23 cellular contexts compared by ENCODE assay signal in the genomic region with DNA sequence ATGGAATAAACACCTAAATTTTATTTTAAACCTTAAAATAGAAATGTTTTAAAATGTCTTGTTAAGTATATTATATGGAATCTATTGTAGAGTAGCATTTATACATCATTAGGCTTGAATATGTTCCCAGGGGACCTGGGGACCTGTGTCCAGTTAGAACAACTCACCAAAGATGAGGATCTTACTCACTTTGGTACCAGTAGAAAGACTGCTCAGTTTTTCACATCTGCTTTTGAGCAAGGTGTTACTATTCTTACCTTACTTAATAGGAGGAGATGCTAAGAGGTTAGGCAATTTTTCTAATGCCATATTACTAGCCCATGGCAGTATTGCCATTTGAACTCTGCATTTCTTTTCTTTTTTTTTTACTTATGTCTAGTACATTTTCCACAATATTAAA. TPM values are rescaled to one million over a fixed set of nuclear protein-coding genes. Genes with fewer than 3 reads are reported as not detected.
DNase-seq lines count a peak whose midpoint lies in the region; ATAC-seq and TF ChIP-seq lines count a peak whose summit lies in the region.
"Had no signal": no experiment of that assay in that cellular context is flagged by ENCODE, and none has a peak within 500 bp of the region (broad histone marks: within the 10 kb centered on the region; RNA-seq: fewer than 3 reads in every experiment).

No MANE protein-coding gene starts in this region.

- no peak overlapping the region for H3K4me3 ChIP-seq in testis
- H3K4me3 ChIP-seq: BLaER1 treated with 17β-estradiol and CSF1 and Interleukin-3, amounts not matched to agents 10 nM and 100 nM; HAP-1; psoas muscle; sigmoid colon; SK-N-MC; thyroid gland had no signal

- H3K4me1 ChIP-seq in testis, result peaks cover 7% of the 10 kb centered on the region
- H3K4me1 ChIP-seq: BLaER1 treated with 17β-estradiol and CSF1 and Interleukin-3, amounts not matched to agents 10 nM and 100 nM; psoas muscle; thyroid gland had no signal

- intact Hi-C loops in testis (cut with DNase I; ENCODE audit: low total_unique reads), result no loop called here

- H3K9me3 ChIP-seq in testis, result no peaks in the 10 kb centered on the region
- H3K9me3 ChIP-seq: psoas muscle, thyroid gland had no signal

- DNase-seq in testis, result no peak
- DNase-seq in DMS79 treated with DMSO at 0.1 percent for 48 hours (lab: John Stamatoyannopoulos, UW), result no peak
- no peak for DNase-seq in superior temporal gyrus (ENCODE audit: extremely low spot score)
- no peak for DNase-seq in pons (ENCODE audit: low spot score)
- DNase-seq: activated CD4-positive, alpha-beta T cell treated with anti-CD3 and anti-CD28 coated beads for 1 hour; activated CD8-positive, alpha-beta T cell treated with anti-CD3 and anti-CD28 coated beads, Interleukin-2, amount 10 ng/mL, durations not matched to agents 7 days and 5 days; activated effector memory CD4-positive, alpha-beta T cell treated with Interleukin-2 at 50 U/mL for 16 hours; activated naive CD8-positive, alpha-beta T cell treated with anti-CD3 and anti-CD28 coated beads for 36 hours; central memory CD4-positive, alpha-beta T cell; DMS53; mesendoderm; NCI-H1694; NCI-H446 treated with DMSO at 0.1 percent for 48 hours; psoas muscle; sigmoid colon; stimulated activated naive CD8-positive, alpha-beta T cell treated with anti-CD3 and anti-CD28 coated beads, Interleukin-15, Interleukin-2, amounts not matched to agents 100 U/mL and 50 U/mL, for 24 hours; thyroid gland had no signal

- ATAC-seq in GM18520 (IDR thresholded peaks at IDR 0.05; ENCODE audit: unreplicated experiment), result peak; percentile 67
- peak; percentile 86 for ATAC-seq in HG02610 (IDR thresholded peaks at IDR 0.05; ENCODE audit: unreplicated experiment)
- peak; percentile 60 for ATAC-seq in HG03469 (IDR thresholded peaks at IDR 0.05; ENCODE audit: unreplicated experiment)
- ATAC-seq: activated CD8-positive, alpha-beta T cell treated with anti-CD3 and anti-CD28 coated beads, Interleukin-2, amount 10 ng/mL, durations not matched to agents 7 days and 5 days; psoas muscle; stimulated activated naive CD8-positive, alpha-beta T cell treated with anti-CD3 and anti-CD28 coated beads, Interleukin-15, Interleukin-2, amounts not matched to agents 100 U/mL and 50 U/mL, for 24 hours had no signal

- no peak for TF ChIP-seq POLR2A in testis (IDR thresholded peaks at IDR 0.05)

- H3K27me3 ChIP-seq in testis, result no peaks in the 10 kb centered on the region
- H3K27me3 ChIP-seq: BLaER1 treated with 17β-estradiol and CSF1 and Interleukin-3, amounts not matched to agents 10 nM and 100 nM; sigmoid colon; thyroid gland had no signal

- TF ChIP-seq CTCF in testis (IDR thresholded peaks at IDR 0.05), result no peak

- H3K36me3 ChIP-seq in testis (ENCODE audit: low read depth, missing control alignments), result no peaks in the 10 kb centered on the region
- H3K36me3 ChIP-seq: HAP-1, thyroid gland had no signal

- peak overlapping the region; percentile 2 to 55 for H3K27ac ChIP-seq in testis
- H3K27ac ChIP-seq: BLaER1 treated with 17β-estradiol and CSF1 and Interleukin-3, amounts not matched to agents 10 nM and 100 nM; psoas muscle; SK-N-MC; thyroid gland had no signal

RNA-seq across cellular contexts. Expression of gene STXBP4, which starts 14.7 kb away (rescaled TPM):
- total RNA-seq in testis, result 10 to 100 TPM; 19.3 to 25.8 TPM
- polyA plus RNA-seq in testis (ENCODE audit: insufficient read depth, low read depth, low replicate concordance), result 4.7 TPM

RNA-seq across cellular contexts. Expression of gene COX11, which starts 14.8 kb away (rescaled TPM):
- 10 to 100 TPM; 47.9 to 56.2 TPM for total RNA-seq in testis
- 67.9 TPM for polyA plus RNA-seq in testis (ENCODE audit: insufficient read depth, low read depth, low replicate concordance)
